Comparison of ENCODE assay signal across 1 cellular context in the genomic region with DNA sequence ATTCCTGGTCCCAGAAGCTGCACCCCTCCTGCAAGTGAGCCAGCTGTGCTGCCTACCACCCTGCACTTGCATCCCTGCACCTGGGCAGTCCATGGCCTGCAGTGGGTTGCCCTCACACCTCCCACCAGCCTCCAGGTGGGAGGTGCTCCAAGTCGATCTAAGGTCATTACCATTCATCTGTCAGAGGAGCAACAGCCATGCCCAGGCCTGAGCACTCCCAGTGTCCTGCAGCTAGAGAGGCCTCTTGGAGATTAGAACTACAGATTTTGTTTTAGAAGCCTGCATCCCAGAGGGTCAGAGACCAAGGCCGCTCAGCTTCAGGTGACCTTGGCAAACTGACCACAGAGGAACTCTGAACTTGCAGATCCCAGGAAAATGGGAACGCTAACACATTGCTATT.
TF ChIP-seq lines count a peak whose summit lies in the region.

No MANE protein-coding gene starts in this region.

TF ChIP-seq in H1, 55 proteins besides CTCF, POLR2A, EP300 and RAD21:
- no peak for TF ChIP-seq CHD2 (IDR thresholded peaks at IDR 0.05; ENCODE audit: low read length)
- TF ChIP-seq TEAD4 (IDR thresholded peaks at IDR 0.05; ENCODE audit: low read depth, low read length): no peak
- no peak for TF ChIP-seq NANOG (IDR thresholded peaks at IDR 0.05; ENCODE audit: insufficient read depth, low read depth, low read length, poor library complexity, severe bottlenecking)
- TF ChIP-seq, protein P1, sequence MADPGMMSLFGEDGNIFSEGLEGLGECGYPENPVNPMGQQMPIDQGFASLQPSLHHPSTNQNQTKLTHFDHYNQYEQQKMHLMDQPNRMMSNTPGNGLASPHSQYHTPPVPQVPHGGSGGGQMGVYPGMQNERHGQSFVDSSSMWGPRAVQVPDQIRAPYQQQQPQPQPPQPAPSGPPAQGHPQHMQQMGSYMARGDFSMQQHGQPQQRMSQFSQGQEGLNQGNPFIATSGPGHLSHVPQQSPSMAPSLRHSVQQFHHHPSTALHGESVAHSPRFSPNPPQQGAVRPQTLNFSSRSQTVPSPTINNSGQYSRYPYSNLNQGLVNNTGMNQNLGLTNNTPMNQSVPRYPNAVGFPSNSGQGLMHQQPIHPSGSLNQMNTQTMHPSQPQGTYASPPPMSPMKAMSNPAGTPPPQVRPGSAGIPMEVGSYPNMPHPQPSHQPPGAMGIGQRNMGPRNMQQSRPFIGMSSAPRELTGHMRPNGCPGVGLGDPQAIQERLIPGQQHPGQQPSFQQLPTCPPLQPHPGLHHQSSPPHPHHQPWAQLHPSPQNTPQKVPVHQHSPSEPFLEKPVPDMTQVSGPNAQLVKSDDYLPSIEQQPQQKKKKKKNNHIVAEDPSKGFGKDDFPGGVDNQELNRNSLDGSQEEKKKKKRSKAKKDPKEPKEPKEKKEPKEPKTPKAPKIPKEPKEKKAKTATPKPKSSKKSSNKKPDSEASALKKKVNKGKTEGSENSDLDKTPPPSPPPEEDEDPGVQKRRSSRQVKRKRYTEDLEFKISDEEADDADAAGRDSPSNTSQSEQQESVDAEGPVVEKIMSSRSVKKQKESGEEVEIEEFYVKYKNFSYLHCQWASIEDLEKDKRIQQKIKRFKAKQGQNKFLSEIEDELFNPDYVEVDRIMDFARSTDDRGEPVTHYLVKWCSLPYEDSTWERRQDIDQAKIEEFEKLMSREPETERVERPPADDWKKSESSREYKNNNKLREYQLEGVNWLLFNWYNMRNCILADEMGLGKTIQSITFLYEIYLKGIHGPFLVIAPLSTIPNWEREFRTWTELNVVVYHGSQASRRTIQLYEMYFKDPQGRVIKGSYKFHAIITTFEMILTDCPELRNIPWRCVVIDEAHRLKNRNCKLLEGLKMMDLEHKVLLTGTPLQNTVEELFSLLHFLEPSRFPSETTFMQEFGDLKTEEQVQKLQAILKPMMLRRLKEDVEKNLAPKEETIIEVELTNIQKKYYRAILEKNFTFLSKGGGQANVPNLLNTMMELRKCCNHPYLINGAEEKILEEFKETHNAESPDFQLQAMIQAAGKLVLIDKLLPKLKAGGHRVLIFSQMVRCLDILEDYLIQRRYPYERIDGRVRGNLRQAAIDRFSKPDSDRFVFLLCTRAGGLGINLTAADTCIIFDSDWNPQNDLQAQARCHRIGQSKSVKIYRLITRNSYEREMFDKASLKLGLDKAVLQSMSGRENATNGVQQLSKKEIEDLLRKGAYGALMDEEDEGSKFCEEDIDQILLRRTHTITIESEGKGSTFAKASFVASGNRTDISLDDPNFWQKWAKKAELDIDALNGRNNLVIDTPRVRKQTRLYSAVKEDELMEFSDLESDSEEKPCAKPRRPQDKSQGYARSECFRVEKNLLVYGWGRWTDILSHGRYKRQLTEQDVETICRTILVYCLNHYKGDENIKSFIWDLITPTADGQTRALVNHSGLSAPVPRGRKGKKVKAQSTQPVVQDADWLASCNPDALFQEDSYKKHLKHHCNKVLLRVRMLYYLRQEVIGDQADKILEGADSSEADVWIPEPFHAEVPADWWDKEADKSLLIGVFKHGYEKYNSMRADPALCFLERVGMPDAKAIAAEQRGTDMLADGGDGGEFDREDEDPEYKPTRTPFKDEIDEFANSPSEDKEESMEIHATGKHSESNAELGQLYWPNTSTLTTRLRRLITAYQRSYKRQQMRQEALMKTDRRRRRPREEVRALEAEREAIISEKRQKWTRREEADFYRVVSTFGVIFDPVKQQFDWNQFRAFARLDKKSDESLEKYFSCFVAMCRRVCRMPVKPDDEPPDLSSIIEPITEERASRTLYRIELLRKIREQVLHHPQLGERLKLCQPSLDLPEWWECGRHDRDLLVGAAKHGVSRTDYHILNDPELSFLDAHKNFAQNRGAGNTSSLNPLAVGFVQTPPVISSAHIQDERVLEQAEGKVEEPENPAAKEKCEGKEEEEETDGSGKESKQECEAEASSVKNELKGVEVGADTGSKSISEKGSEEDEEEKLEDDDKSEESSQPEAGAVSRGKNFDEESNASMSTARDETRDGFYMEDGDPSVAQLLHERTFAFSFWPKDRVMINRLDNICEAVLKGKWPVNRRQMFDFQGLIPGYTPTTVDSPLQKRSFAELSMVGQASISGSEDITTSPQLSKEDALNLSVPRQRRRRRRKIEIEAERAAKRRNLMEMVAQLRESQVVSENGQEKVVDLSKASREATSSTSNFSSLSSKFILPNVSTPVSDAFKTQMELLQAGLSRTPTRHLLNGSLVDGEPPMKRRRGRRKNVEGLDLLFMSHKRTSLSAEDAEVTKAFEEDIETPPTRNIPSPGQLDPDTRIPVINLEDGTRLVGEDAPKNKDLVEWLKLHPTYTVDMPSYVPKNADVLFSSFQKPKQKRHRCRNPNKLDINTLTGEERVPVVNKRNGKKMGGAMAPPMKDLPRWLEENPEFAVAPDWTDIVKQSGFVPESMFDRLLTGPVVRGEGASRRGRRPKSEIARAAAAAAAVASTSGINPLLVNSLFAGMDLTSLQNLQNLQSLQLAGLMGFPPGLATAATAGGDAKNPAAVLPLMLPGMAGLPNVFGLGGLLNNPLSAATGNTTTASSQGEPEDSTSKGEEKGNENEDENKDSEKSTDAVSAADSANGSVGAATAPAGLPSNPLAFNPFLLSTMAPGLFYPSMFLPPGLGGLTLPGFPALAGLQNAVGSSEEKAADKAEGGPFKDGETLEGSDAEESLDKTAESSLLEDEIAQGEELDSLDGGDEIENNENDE (IDR thresholded peaks at IDR 0.05; ENCODE audit: insufficient replicate concordance, low read length): no peak
- TF ChIP-seq YY1 (IDR thresholded peaks at IDR 0.05; ENCODE audit: low read depth, low read length): no peak
- TF ChIP-seq RXRA (IDR thresholded peaks at IDR 0.05; ENCODE audit: insufficient read depth, low read depth, low read length): no peak
- no peak for TF ChIP-seq RNF2 (IDR thresholded peaks at IDR 0.05; ENCODE audit: borderline replicate concordance, low read depth, low read length, missing control alignments, poor library complexity, severe bottlenecking)
